ENCODE assay signal across 20 cellular contexts in genomic region chr14:68960123-68960522, GRCh38. TPM values are rescaled to one million over a fixed set of nuclear protein-coding genes. Genes with fewer than 3 reads are reported as not detected.
DNase-seq lines count a peak whose midpoint lies in the region; ATAC-seq and TF ChIP-seq lines count a peak whose summit lies in the region.
"Had no signal": no experiment of that assay in that cellular context is flagged by ENCODE, and none has a peak within 500 bp of the region (broad histone marks: within the 10 kb centered on the region; RNA-seq: fewer than 3 reads in every experiment).

No MANE protein-coding gene starts in this region.

- ATAC-seq in stimulated activated naive CD8-positive, alpha-beta T cell treated with anti-CD3 and anti-CD28 coated beads, Interleukin-15, amount 100 ng/mL, for 72 hours = no peak
- no peak for ATAC-seq in stimulated activated naive CD8-positive, alpha-beta T cell treated with anti-CD3 and anti-CD28 coated beads, Interleukin-15, Interleukin-2, amounts not matched to agents 100 U/mL and 50 U/mL, for 24 hours

- peak overlapping the region in 1 of 2 donors; percentile 41 for H3K4me3 ChIP-seq in ascending aorta
- H3K4me3 ChIP-seq in foreskin fibroblast (ENCODE audit: low read depth in 1 of 2, low read length in 2 of 2) = no peak overlapping the region
- H3K4me3 ChIP-seq in hepatocyte = no peak overlapping the region
- H3K4me3 ChIP-seq: SJSA1 had no signal

- H3K4me1 Mint-ChIP-seq in stimulated activated naive CD8-positive, alpha-beta T cell treated with anti-CD3 and anti-CD28 coated beads, Interleukin-15, amount 100 ng/mL, for 72 hours = peaks cover 98% of the 10 kb centered on the region
- peaks cover 88% of the 10 kb centered on the region for H3K4me1 Mint-ChIP-seq in nephron

- H3K27ac Mint-ChIP-seq in stimulated activated naive CD8-positive, alpha-beta T cell treated with anti-CD3 and anti-CD28 coated beads, Interleukin-15, amount 100 ng/mL, for 72 hours = peak overlapping the region in 1 of 2 donors; percentile 85
- peak overlapping the region in 2 of 3 experiments; percentile 10 to 35 for H3K27ac Mint-ChIP-seq in nephron

- no peak for TF ChIP-seq CTCF in ascending aorta (IDR thresholded peaks at IDR 0.05)
- TF ChIP-seq CTCF in nephron (IDR thresholded peaks at IDR 0.05; ENCODE audit: unreplicated experiment in 3 of 3) = no peak
- no peak for TF ChIP-seq CTCF in foreskin fibroblast (IDR thresholded peaks at IDR 0.05; ENCODE audit: low read depth, low read length)
- TF ChIP-seq CTCF in hepatocyte (IDR thresholded peaks at IDR 0.05; ENCODE audit: poor library complexity) = no peak

- peaks cover 0 to 20% of the 10 kb centered on the region in 2 donors for H3K36me3 ChIP-seq in ascending aorta
- H3K36me3 ChIP-seq in hepatocyte (replicated peaks; ENCODE audit: insufficient read depth, low read depth) = no peaks in the 10 kb centered on the region

- 86% methylated on average over 3 of the region's 3 CpGs for WGBS in hepatocyte (ENCODE audit: low lambda C conversion rate, missing lambda C conversion rate)

- intact Hi-C loops in ascending aorta (cut with DNase I) = no loop called here

- peak overlapping the region; percentile 12 to 72 for H3K4me3 Mint-ChIP-seq in stimulated activated naive CD8-positive, alpha-beta T cell treated with anti-CD3 and anti-CD28 coated beads, Interleukin-15, amount 100 ng/mL, for 72 hours
- no peak overlapping the region for H3K4me3 Mint-ChIP-seq in nephron

- H2AFZ ChIP-seq in hepatocyte = no peak overlapping the region

- DNase-seq in stimulated activated naive CD8-positive, alpha-beta T cell treated with anti-CD3 and anti-CD28 coated beads, Interleukin-15, amount 100 ng/mL, for 72 hours = no peak
- DNase-seq in stimulated activated naive CD8-positive, alpha-beta T cell treated with anti-CD3 and anti-CD28 coated beads, Interleukin-15, Interleukin-2, amounts not matched to agents 100 U/mL and 50 U/mL, for 24 hours = no peak
- DNase-seq in ascending aorta (ENCODE audit: low spot score in 2 of 2) = no peak
- DNase-seq in activated CD8-positive, alpha-beta memory T cell treated with anti-CD3 and anti-CD28 coated beads for 24 hours = no peak
- DNase-seq in NCI-H1694 (lab: John Stamatoyannopoulos, UW) = no peak
- no peak for DNase-seq in foreskin fibroblast
- no peak for DNase-seq in hepatocyte (ENCODE audit: low spot score)
- DNase-seq: activated CD4-positive, alpha-beta T cell treated with anti-CD3 and anti-CD28 coated beads for 48 hours; activated CD8-positive, alpha-beta memory T cell treated with anti-CD3 and anti-CD28 coated beads, Interleukin-2, amount 50 U/mL, for 48 hours; activated gamma-delta T cell treated with Interleukin-2 at 50 U/mL for 16 hours; CD4-positive, alpha-beta memory T cell; DMS153; effector CD8-positive, alpha-beta T cell; H7; KG1; NCI-H146; NCI-H2171; NCI-H524 treated with DMSO at 0.1 percent for 48 hours had no signal

- peak overlapping the region; percentile 92 to 93 for H3K27ac ChIP-seq in ascending aorta
- H3K27ac ChIP-seq in hepatocyte = no peak overlapping the region
- H3K27ac ChIP-seq: SJSA1 had no signal

- H3K4me1 ChIP-seq in ascending aorta (peaks cover 67 to 90% of the 10 kb centered on the region in 2 donors), hepatocyte (ENCODE audit: insufficient read depth) (peaks cover 54% of the 10 kb centered on the region)

- H4K20me1 ChIP-seq in hepatocyte (ENCODE audit: insufficient read depth, poor library complexity, severe bottlenecking) = peaks cover 7% of the 10 kb centered on the region

- peaks cover 5% of the 10 kb centered on the region for H3K36me3 Mint-ChIP-seq in nephron (ENCODE audit: low read depth)

- H3K27me3 ChIP-seq in ascending aorta = no peaks in the 10 kb centered on the region
- no peaks in the 10 kb centered on the region for H3K27me3 ChIP-seq in hepatocyte
- H3K27me3 ChIP-seq: SJSA1 had no signal

- no peaks in the 10 kb centered on the region for H3K9me2 ChIP-seq in hepatocyte (replicated peaks; ENCODE audit: insufficient read depth)

- H3K4me2 ChIP-seq in hepatocyte = no peak overlapping the region

- H3K9me3 ChIP-seq in ascending aorta (no peaks in the 10 kb centered on the region), hepatocyte (ENCODE audit: low read depth) (no peaks in the 10 kb centered on the region)
- H3K9me3 ChIP-seq: SJSA1 had no signal

- H3K79me2 ChIP-seq in hepatocyte = peaks cover 99% of the 10 kb centered on the region

- no peaks in the 10 kb centered on the region for H3K9me3 Mint-ChIP-seq in stimulated activated naive CD8-positive, alpha-beta T cell treated with anti-CD3 and anti-CD28 coated beads, Interleukin-15, amount 100 ng/mL, for 72 hours
- H3K9me3 Mint-ChIP-seq in nephron = no peaks in the 10 kb centered on the region
- H3K9me3 Mint-ChIP-seq: CD4-positive, alpha-beta memory T cell had no signal

- no peaks in the 10 kb centered on the region for H3K27me3 Mint-ChIP-seq in stimulated activated naive CD8-positive, alpha-beta T cell treated with anti-CD3 and anti-CD28 coated beads, Interleukin-15, amount 100 ng/mL, for 72 hours
- no peaks in the 10 kb centered on the region for H3K27me3 Mint-ChIP-seq in nephron (ENCODE audit: low read depth)
- H3K27me3 Mint-ChIP-seq: CD4-positive, alpha-beta memory T cell had no signal

RNA-seq across cellular contexts. Expression of gene ACTN1, which starts 19.0 kb away (rescaled TPM):
- total RNA-seq in ascending aorta = 814 TPM
- 82.2 and 88.0 TPM in 2 replicates for total RNA-seq in hepatocyte
- polyA plus RNA-seq in hepatocyte = 157 and 163 TPM in 2 replicates

Comparison
In these comparisons a context has a peak if more than half of its experiments do, and no peak if none do; other contexts are left out.
1. H3K4me3 Mint-ChIP-seq: peak in stimulated activated naive CD8-positive, alpha-beta T cell treated with anti-CD3 and anti-CD28 coated beads, Interleukin-15, amount 100 ng/mL, for 72 hours (2 of 2); none in nephron (0 of 3).